18 cellular contexts compared by ENCODE assay signal in the genomic region with DNA sequence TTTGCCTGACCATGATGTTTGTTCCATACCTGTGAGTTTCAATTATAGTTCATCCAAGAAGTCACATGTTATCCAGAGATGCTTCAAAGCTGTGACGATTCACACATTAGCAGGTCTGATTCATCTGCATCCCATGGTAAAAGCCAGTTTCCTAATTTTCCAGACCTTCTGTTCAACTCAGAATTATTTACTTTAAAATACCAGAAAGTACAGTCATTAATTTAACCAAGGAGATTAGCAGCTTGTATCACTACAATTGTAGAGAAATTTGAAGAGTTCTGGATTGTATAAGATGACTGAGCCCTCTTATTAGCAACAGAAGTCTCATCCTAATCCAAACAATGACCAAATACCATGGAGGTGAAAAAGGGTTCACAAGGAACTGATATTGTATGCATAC.
DNase-seq lines count a peak whose midpoint lies in the region; ATAC-seq, FAIRE-seq and TF ChIP-seq lines count a peak whose summit lies in the region.
"Had no signal": no experiment of that assay in that cellular context is flagged by ENCODE, and none has a peak within 500 bp of the region (broad histone marks: within the 10 kb centered on the region; RNA-seq: fewer than 3 reads in every experiment).

No MANE protein-coding gene starts in this region.

- no peaks in the 10 kb centered on the region for H3K27me3 ChIP-seq in bronchial epithelial cell (ENCODE audit: control insufficient read depth, insufficient read depth, low read length)
- H3K27me3 ChIP-seq: pancreas had no signal

- DNase-seq in AG08396 (ENCODE audit: low spot score): peak; percentile 18
- peak; percentile 78 for DNase-seq in LHCN-M2 (ENCODE audit: low read depth)
- peak; percentile 96 for DNase-seq in bronchial epithelial cell (ENCODE audit: low read depth)
- DNase-seq in kidney tubule cell (ENCODE audit: low spot score): peak; percentile 59
- DNase-seq in stimulated activated naive B cell treated with anti-CD40 and anti-IgM and Interleukin-4, amounts not matched to agents 10 μg/mL and 1 μg/mL and 100 μg/mL, for 72 hours: no peak
- DNase-seq in activated CD8-positive, alpha-beta memory T cell treated with anti-CD3 and anti-CD28 coated beads, Interleukin-2, amount 50 U/mL, for 48 hours: no peak
- DNase-seq in activated T-helper 1 cell treated with anti-CD3 and anti-CD28 coated beads, Interleukin-12 subunit alpha, Interleukin-12 subunit beta, Interleukin-2, Interleukin-4 antibody, amounts not matched to agents 30 ng/mL and 10 ng/mL and 1 ng/mL, durations not matched to agents 14 hours and 24 hours and 36 hours (ENCODE audit: low spot score): no peak
- no peak for DNase-seq in activated CD8-positive, alpha-beta memory T cell treated with anti-CD3 and anti-CD28 coated beads, Interleukin-2, amount 10 ng/mL, durations not matched to agents 7 days and 5 days
- DNase-seq: activated CD4-positive, CD25-positive, alpha-beta regulatory T cell treated with anti-CD3 and anti-CD28 coated beads, Interleukin-2, amount 50 U/mL, for 72 hours; activated naive CD8-positive, alpha-beta T cell treated with anti-CD3 and anti-CD28 coated beads for 36 hours; activated T-cell treated with anti-CD3 and anti-CD28 coated beads, Interleukin-2, amount 50 U/mL, for 1 hour; AML-193; cortex of kidney; MM.1S; mucosa of descending colon; NCI-H2029 treated with DMSO at 0.1 percent for 48 hours; pancreas; stimulated activated naive CD8-positive, alpha-beta T cell treated with anti-CD3 and anti-CD28 coated beads, Interleukin-15, amount 100 ng/mL, for 72 hours had no signal

- no peak overlapping the region for H3K4me3 ChIP-seq in bronchial epithelial cell (ENCODE audit: low read depth, low read length)
- H3K4me3 ChIP-seq: mucosa of descending colon, pancreas had no signal

- peaks cover 0 to 12% of the 10 kb centered on the region in 2 donors for H3K27me3 Mint-ChIP-seq in stimulated activated naive B cell treated with anti-CD40 and anti-IgM and Interleukin-4, amounts not matched to agents 10 μg/mL and 1 μg/mL and 100 μg/mL, for 72 hours
- peaks cover 4% of the 10 kb centered on the region for H3K27me3 Mint-ChIP-seq in activated T-helper 1 cell treated with anti-CD3 and anti-CD28 coated beads, Interleukin-12 subunit alpha, Interleukin-12 subunit beta, Interleukin-2, Interleukin-4 antibody, amounts not matched to agents 30 ng/mL and 10 ng/mL and 1 ng/mL, durations not matched to agents 14 hours and 24 hours and 36 hours (ENCODE audit: insufficient read depth)
- peaks cover 10% of the 10 kb centered on the region for H3K27me3 Mint-ChIP-seq in activated CD8-positive, alpha-beta memory T cell treated with anti-CD3 and anti-CD28 coated beads, Interleukin-2, amount 10 ng/mL, durations not matched to agents 7 days and 5 days
- H3K27me3 Mint-ChIP-seq: stimulated activated naive CD8-positive, alpha-beta T cell treated with anti-CD3 and anti-CD28 coated beads, Interleukin-15, amount 100 ng/mL, for 72 hours had no signal

- H3K9me3 Mint-ChIP-seq in stimulated activated naive B cell treated with anti-CD40 and anti-IgM and Interleukin-4, amounts not matched to agents 10 μg/mL and 1 μg/mL and 100 μg/mL, for 72 hours: no peaks in the 10 kb centered on the region
- no peaks in the 10 kb centered on the region for H3K9me3 Mint-ChIP-seq in activated T-helper 1 cell treated with anti-CD3 and anti-CD28 coated beads, Interleukin-12 subunit alpha, Interleukin-12 subunit beta, Interleukin-2, Interleukin-4 antibody, amounts not matched to agents 30 ng/mL and 10 ng/mL and 1 ng/mL, durations not matched to agents 14 hours and 24 hours and 36 hours
- no peaks in the 10 kb centered on the region for H3K9me3 Mint-ChIP-seq in activated CD8-positive, alpha-beta memory T cell treated with anti-CD3 and anti-CD28 coated beads, Interleukin-2, amount 10 ng/mL, durations not matched to agents 7 days and 5 days (ENCODE audit: low read depth)
- H3K9me3 Mint-ChIP-seq: activated naive CD8-positive, alpha-beta T cell treated with anti-CD3 and anti-CD28 coated beads for 36 hours; stimulated activated naive CD8-positive, alpha-beta T cell treated with anti-CD3 and anti-CD28 coated beads, Interleukin-15, amount 100 ng/mL, for 72 hours had no signal

- no peak overlapping the region for H3K4me3 Mint-ChIP-seq in stimulated activated naive B cell treated with anti-CD40 and anti-IgM and Interleukin-4, amounts not matched to agents 10 μg/mL and 1 μg/mL and 100 μg/mL, for 72 hours
- no peak overlapping the region for H3K4me3 Mint-ChIP-seq in activated T-helper 1 cell treated with anti-CD3 and anti-CD28 coated beads, Interleukin-12 subunit alpha, Interleukin-12 subunit beta, Interleukin-2, Interleukin-4 antibody, amounts not matched to agents 30 ng/mL and 10 ng/mL and 1 ng/mL, durations not matched to agents 14 hours and 24 hours and 36 hours
- H3K4me3 Mint-ChIP-seq in activated CD8-positive, alpha-beta memory T cell treated with anti-CD3 and anti-CD28 coated beads, Interleukin-2, amount 10 ng/mL, durations not matched to agents 7 days and 5 days: no peak overlapping the region
- H3K4me3 Mint-ChIP-seq: activated naive CD8-positive, alpha-beta T cell treated with anti-CD3 and anti-CD28 coated beads for 36 hours; stimulated activated naive CD8-positive, alpha-beta T cell treated with anti-CD3 and anti-CD28 coated beads, Interleukin-15, amount 100 ng/mL, for 72 hours had no signal

- no peak for TF ChIP-seq CTCF in bronchial epithelial cell (IDR thresholded peaks at IDR 0.05; ENCODE audit: insufficient read depth, low read length, severe bottlenecking)

- no peak for FAIRE-seq in bronchial epithelial cell (lab: Jason Lieb, UNC)
- FAIRE-seq: pancreas had no signal

- no peak for ATAC-seq in stimulated activated naive B cell treated with anti-CD40 and anti-IgM and Interleukin-4, amounts not matched to agents 10 μg/mL and 1 μg/mL and 100 μg/mL, for 72 hours (replicated peaks)
- ATAC-seq in activated CD8-positive, alpha-beta memory T cell treated with anti-CD3 and anti-CD28 coated beads, Interleukin-2, amount 10 ng/mL, durations not matched to agents 7 days and 5 days: no peak
- ATAC-seq: mucosa of descending colon; pancreas; stimulated activated naive CD8-positive, alpha-beta T cell treated with anti-CD3 and anti-CD28 coated beads, Interleukin-15, amount 100 ng/mL, for 72 hours had no signal

- intact Hi-C loops in activated T-helper 1 cell treated with anti-CD3 and anti-CD28 coated beads, Interleukin-12 subunit alpha, Interleukin-12 subunit beta, Interleukin-2, Interleukin-4 antibody, amounts not matched to agents 30 ng/mL and 10 ng/mL and 1 ng/mL, durations not matched to agents 14 hours and 24 hours and 36 hours (cut with micrococcal nuclease): no loop called here

- CTCF ChIA-PET in activated CD8-positive, alpha-beta memory T cell treated with anti-CD3 and anti-CD28 coated beads, Interleukin-2, amount 10 ng/mL, durations not matched to agents 7 days and 5 days (lab: Charles Lee): interaction anchor here (1.2 kb wide), 1 partner anchor 76 kb away, joined by 4 read pairs; the partner anchor contains the start of gene THBS1

- H3K36me3 Mint-ChIP-seq in stimulated activated naive B cell treated with anti-CD40 and anti-IgM and Interleukin-4, amounts not matched to agents 10 μg/mL and 1 μg/mL and 100 μg/mL, for 72 hours: no peaks in the 10 kb centered on the region
- no peaks in the 10 kb centered on the region for H3K36me3 Mint-ChIP-seq in activated T-helper 1 cell treated with anti-CD3 and anti-CD28 coated beads, Interleukin-12 subunit alpha, Interleukin-12 subunit beta, Interleukin-2, Interleukin-4 antibody, amounts not matched to agents 30 ng/mL and 10 ng/mL and 1 ng/mL, durations not matched to agents 14 hours and 24 hours and 36 hours (ENCODE audit: low read depth)
- H3K36me3 Mint-ChIP-seq in activated CD8-positive, alpha-beta memory T cell treated with anti-CD3 and anti-CD28 coated beads, Interleukin-2, amount 10 ng/mL, durations not matched to agents 7 days and 5 days: no peaks in the 10 kb centered on the region
- H3K36me3 Mint-ChIP-seq: activated naive CD8-positive, alpha-beta T cell treated with anti-CD3 and anti-CD28 coated beads for 36 hours had no signal

- H3K27ac Mint-ChIP-seq in stimulated activated naive B cell treated with anti-CD40 and anti-IgM and Interleukin-4, amounts not matched to agents 10 μg/mL and 1 μg/mL and 100 μg/mL, for 72 hours: no peak overlapping the region
- H3K27ac Mint-ChIP-seq in activated T-helper 1 cell treated with anti-CD3 and anti-CD28 coated beads, Interleukin-12 subunit alpha, Interleukin-12 subunit beta, Interleukin-2, Interleukin-4 antibody, amounts not matched to agents 30 ng/mL and 10 ng/mL and 1 ng/mL, durations not matched to agents 14 hours and 24 hours and 36 hours: no peak overlapping the region
- H3K27ac Mint-ChIP-seq in activated CD8-positive, alpha-beta memory T cell treated with anti-CD3 and anti-CD28 coated beads, Interleukin-2, amount 10 ng/mL, durations not matched to agents 7 days and 5 days: no peak overlapping the region
- H3K27ac Mint-ChIP-seq: activated naive CD8-positive, alpha-beta T cell treated with anti-CD3 and anti-CD28 coated beads for 36 hours; stimulated activated naive CD8-positive, alpha-beta T cell treated with anti-CD3 and anti-CD28 coated beads, Interleukin-15, amount 100 ng/mL, for 72 hours had no signal

- H3K4me1 Mint-ChIP-seq in stimulated activated naive B cell treated with anti-CD40 and anti-IgM and Interleukin-4, amounts not matched to agents 10 μg/mL and 1 μg/mL and 100 μg/mL, for 72 hours: no peaks in the 10 kb centered on the region
- peaks cover 4% of the 10 kb centered on the region for H3K4me1 Mint-ChIP-seq in activated T-helper 1 cell treated with anti-CD3 and anti-CD28 coated beads, Interleukin-12 subunit alpha, Interleukin-12 subunit beta, Interleukin-2, Interleukin-4 antibody, amounts not matched to agents 30 ng/mL and 10 ng/mL and 1 ng/mL, durations not matched to agents 14 hours and 24 hours and 36 hours (ENCODE audit: low read depth)
- peaks cover 19% of the 10 kb centered on the region for H3K4me1 Mint-ChIP-seq in activated CD8-positive, alpha-beta memory T cell treated with anti-CD3 and anti-CD28 coated beads, Interleukin-2, amount 10 ng/mL, durations not matched to agents 7 days and 5 days

- no peaks in the 10 kb centered on the region for H3K36me3 ChIP-seq in bronchial epithelial cell (ENCODE audit: control insufficient read depth, insufficient read depth, low read length)
- H3K36me3 ChIP-seq: pancreas had no signal

Comparison
In these comparisons a context has a peak if more than half of its experiments do, and no peak if none do; other contexts are left out.
1. DNase-seq: peak in AG08396 (single experiment), LHCN-M2 (single experiment), bronchial epithelial cell (single experiment) and kidney tubule cell (single experiment); none in stimulated activated naive B cell treated with anti-CD40 and anti-IgM and Interleukin-4, amounts not matched to agents 10 μg/mL and 1 μg/mL and 100 μg/mL, for 72 hours (single experiment), activated CD8-positive, alpha-beta memory T cell treated with anti-CD3 and anti-CD28 coated beads, Interleukin-2, amount 50 U/mL, for 48 hours (single experiment), activated T-helper 1 cell treated with anti-CD3 and anti-CD28 coated beads, Interleukin-12 subunit alpha, Interleukin-12 subunit beta, Interleukin-2, Interleukin-4 antibody, amounts not matched to agents 30 ng/mL and 10 ng/mL and 1 ng/mL, durations not matched to agents 14 hours and 24 hours and 36 hours (single experiment) and activated CD8-positive, alpha-beta memory T cell treated with anti-CD3 and anti-CD28 coated beads, Interleukin-2, amount 10 ng/mL, durations not matched to agents 7 days and 5 days (single experiment).